In the genomic region with DNA sequence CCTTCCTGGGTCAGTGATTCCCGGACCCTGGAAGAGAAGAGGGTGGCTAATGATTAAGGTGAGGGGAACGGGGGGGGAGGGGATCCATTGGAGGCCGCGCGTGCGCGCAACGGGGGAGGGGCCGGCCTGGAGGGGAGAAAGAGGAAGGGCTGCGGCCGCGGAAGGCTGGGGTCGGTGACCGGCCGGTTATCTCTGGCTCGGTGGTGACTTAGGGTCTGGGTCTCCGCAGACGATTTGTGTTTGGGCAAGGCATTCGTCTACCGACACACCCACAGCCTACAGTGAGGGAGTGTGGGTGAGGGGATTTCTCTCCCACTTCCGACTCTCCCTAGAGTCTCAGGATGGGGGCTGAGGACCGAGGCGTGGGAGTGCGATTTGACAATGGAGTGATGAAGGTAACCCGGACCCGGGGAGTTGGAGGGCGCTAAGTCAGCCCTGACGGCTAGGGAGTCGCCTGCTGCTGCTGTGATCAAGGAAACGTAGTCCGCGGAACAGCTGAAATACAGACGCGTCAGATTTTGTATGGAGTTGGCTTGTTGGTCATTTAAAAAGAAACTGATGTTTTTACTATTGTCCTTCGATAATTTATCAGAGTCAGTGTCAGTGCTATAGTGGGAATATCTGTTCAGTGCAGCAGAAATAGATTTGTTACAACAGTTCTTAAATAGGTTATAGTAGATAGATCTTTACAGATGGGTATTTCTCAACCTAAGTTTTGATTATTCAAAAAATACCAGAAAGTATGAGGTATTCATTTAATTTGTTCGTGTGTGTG, we compare ENCODE assay signal across 8 cellular contexts. TPM values are rescaled to one million over a fixed set of nuclear protein-coding genes. Genes with fewer than 3 reads are reported as not detected.
DNase-seq lines count a peak whose midpoint lies in the region; ATAC-seq and TF ChIP-seq lines count a peak whose summit lies in the region.

No MANE protein-coding gene starts in this region.

- H3K4me3 Mint-ChIP-seq in Calu3 (ENCODE audit: low read depth, unreplicated experiment), result peak overlapping the region; percentile 99

- H3K27ac ChIP-seq in SJCRH30 (peak overlapping the region; percentile 74), osteoblast (ENCODE audit: low read depth, low read length) (peak overlapping the region; percentile 75), thyroid gland (peak overlapping the region; percentile 69 to 90 (median 86))

- no peaks in the 10 kb centered on the region for H3K9me3 ChIP-seq in SJCRH30 (replicated peaks)
- no peaks in the 10 kb centered on the region for H3K9me3 ChIP-seq in osteoblast (ENCODE audit: low read depth, low read length)
- no peaks in the 10 kb centered on the region for H3K9me3 ChIP-seq in thyroid gland

- intact Hi-C loops in Calu3 (cut with micrococcal nuclease; ENCODE audit: unreplicated experiment), result no loop called here
- intact Hi-C loops in head of caudate nucleus (cut with DNase I), result loop anchor here (5.0 kb wide), 1 partner anchor 504 kb away; no protein-coding TSS in a partner anchor
- intact Hi-C loops in thyroid gland (cut with DNase I), result loop anchor here (10.0 kb wide), 1 partner anchor 117 kb away; a partner anchor contains a TSS

- TF ChIP-seq POLR2A in thyroid gland (IDR thresholded peaks at IDR 0.05), result no peak

- H3K4me2 ChIP-seq in osteoblast (ENCODE audit: insufficient read depth, low read length), result peak overlapping the region; percentile 91

- H3K36me3 Mint-ChIP-seq in Calu3 (ENCODE audit: insufficient read depth, unreplicated experiment), result peaks cover 40% of the 10 kb centered on the region
- peaks cover 16 to 19% of the 10 kb centered on the region in 2 donors for H3K36me3 Mint-ChIP-seq in activated naive CD4-positive, alpha-beta T cell treated with anti-CD3 and anti-CD28 coated beads, Interleukin-2, amount 50 U/mL, for 72 hours

- H3K9me3 Mint-ChIP-seq in Calu3 (ENCODE audit: low read depth, unreplicated experiment), result no peaks in the 10 kb centered on the region
- H3K9me3 Mint-ChIP-seq in activated naive CD4-positive, alpha-beta T cell treated with anti-CD3 and anti-CD28 coated beads, Interleukin-2, amount 50 U/mL, for 72 hours, result no peaks in the 10 kb centered on the region

- peak overlapping the region; percentile 100 for H2AFZ ChIP-seq in osteoblast (ENCODE audit: low read length)

- H3K36me3 ChIP-seq in SJCRH30 (peaks cover 11% of the 10 kb centered on the region), osteoblast (ENCODE audit: insufficient read depth, low read length) (peaks cover 18% of the 10 kb centered on the region), thyroid gland (peaks cover 0 to 3% of the 10 kb centered on the region in 2 donors)

- peaks cover 30% of the 10 kb centered on the region for H4K20me1 ChIP-seq in osteoblast (ENCODE audit: insufficient read depth, low read length)

- H3K4me1 Mint-ChIP-seq in Calu3 (ENCODE audit: low read depth, unreplicated experiment), result peaks cover 9% of the 10 kb centered on the region

- peak; percentile 69 to 76 for ATAC-seq in activated naive CD4-positive, alpha-beta T cell treated with anti-CD3 and anti-CD28 coated beads, Interleukin-2, amount 50 U/mL, for 72 hours

- peak overlapping the region; percentile 96 for H3K27ac Mint-ChIP-seq in Calu3 (ENCODE audit: unreplicated experiment)
- H3K27ac Mint-ChIP-seq in activated naive CD4-positive, alpha-beta T cell treated with anti-CD3 and anti-CD28 coated beads, Interleukin-2, amount 50 U/mL, for 72 hours, result peak overlapping the region; percentile 96

- WGBS in thyroid gland, 2 donors, result 0 to 1% methylated on average over 30 to 36 of the region's 36 CpGs

- H3K4me1 ChIP-seq in SJCRH30 (no peaks in the 10 kb centered on the region), osteoblast (ENCODE audit: insufficient read depth, low read length) (peaks cover 11% of the 10 kb centered on the region), thyroid gland (peaks cover 0 to 12% of the 10 kb centered on the region in 2 donors)

- H3K79me2 ChIP-seq in osteoblast (ENCODE audit: insufficient read depth, low read length), result peaks cover 56% of the 10 kb centered on the region

- CTCF ChIA-PET in Calu3 (lab: Charles Lee), result interaction anchor here (0.7 kb wide), 1 partner anchor 187 kb away, joined by 3 read pairs; no protein-coding TSS in a partner anchor

- no peaks in the 10 kb centered on the region for H3K27me3 Mint-ChIP-seq in Calu3 (ENCODE audit: unreplicated experiment)

- H3K4me3 ChIP-seq in SJCRH30 (peak overlapping the region; percentile 94), osteoblast (ENCODE audit: insufficient read depth, low read length) (peak overlapping the region; percentile 100), thyroid gland (replicated peaks in 1 of 3) (peak overlapping the region; percentile 88 to 95 (median 91))

- BruUV-seq in Calu3 (replicated peaks; lab: Mats Ljungman, UMichigan), result no TSS peak

- TF ChIP-seq CTCF in Calu3 (IDR thresholded peaks at IDR 0.05; ENCODE audit: unreplicated experiment) (no peak), GM20000 (IDR thresholded peaks at IDR 0.05; ENCODE audit: extremely low read depth, missing control alignments) (no peak), osteoblast (IDR thresholded peaks at IDR 0.05; ENCODE audit: extremely low read depth, low read depth, low read length) (no peak), thyroid gland (IDR thresholded peaks at IDR 0.05) (no peak)

- H3K27me3 ChIP-seq in SJCRH30 (no peaks in the 10 kb centered on the region), osteoblast (ENCODE audit: insufficient read depth, low read length) (peaks cover 5% of the 10 kb centered on the region), thyroid gland (no peaks in the 10 kb centered on the region)

- peak; percentile 70 for DNase-seq in Calu3
- DNase-seq in GM20000 (ENCODE audit: low spot score), result peak; percentile 69
- DNase-seq in HT1080 (ENCODE audit: low read depth), result peak; percentile 28
- peak; percentile 66 to 74 for DNase-seq in SJCRH30
- peak; percentile 49 to 62 for DNase-seq in activated naive CD4-positive, alpha-beta T cell treated with anti-CD3 and anti-CD28 coated beads, Interleukin-2, amount 50 U/mL, for 72 hours (ENCODE audit: low spot score in 2 of 2)
- peak; percentile 27 to 87 (median 70) for DNase-seq in head of caudate nucleus
- DNase-seq in osteoblast (ENCODE audit: insufficient read length, low spot score, missing footprints), result peak; percentile 75
- peak; percentile 64 to 65 for DNase-seq in thyroid gland

RNA-seq across cellular contexts. Expression of a gene that starts 0.7 kb away (rescaled TPM):
- 55.2 and 65.8 TPM in 2 replicates for total RNA-seq in Calu3 (2022)
- total RNA-seq in HT1080 (2014; rRNA removed; shearing (Covaris generic)), result 12.9 and 17.6 TPM in 2 replicates
- polyA plus RNA-seq in HT1080 (2015; cell fraction: cytosol; rRNA removed), result 8.8 and 12.6 TPM in 2 replicates
- 39.2 and 47.7 TPM in 2 replicates for polyA plus RNA-seq in HT1080 (2015; cell fraction: nucleus; rRNA removed)
- 27.2 and 30.1 TPM in 2 replicates for total RNA-seq in SJCRH30 (2014; rRNA removed; shearing (Covaris generic))
- total RNA-seq in activated naive CD4-positive, alpha-beta T cell treated with anti-CD3 and anti-CD28 coated beads, Interleukin-2, amount 50 U/mL, for 72 hours, result 10 to 100 TPM; 21.0 to 36.8 TPM
- 21.4 and 27.4 TPM in 2 replicates for total RNA-seq in osteoblast
- total RNA-seq in thyroid gland, result 10 to 100 TPM; 19.1 to 33.2 (median 27.4) TPM

RNA-seq across cellular contexts. Expression of a gene that starts 54.7 kb away (rescaled TPM):
- total RNA-seq in Calu3 (2022), result 131 and 135 TPM in 2 replicates
- total RNA-seq in HT1080 (2014; rRNA removed; shearing (Covaris generic)), result 74.0 and 75.8 TPM in 2 replicates
- 55.7 and 67.8 TPM in 2 replicates for polyA plus RNA-seq in HT1080 (2015; cell fraction: cytosol; rRNA removed)
- polyA plus RNA-seq in HT1080 (2015; cell fraction: nucleus; rRNA removed), result 136 and 140 TPM in 2 replicates
- 105 and 131 TPM in 2 replicates for total RNA-seq in SJCRH30 (2014; rRNA removed; shearing (Covaris generic))
- 10 to 100 TPM; 74.2 to 90.1 TPM for total RNA-seq in activated naive CD4-positive, alpha-beta T cell treated with anti-CD3 and anti-CD28 coated beads, Interleukin-2, amount 50 U/mL, for 72 hours
- 71.3 and 77.8 TPM in 2 replicates for total RNA-seq in osteoblast
- total RNA-seq in thyroid gland, result 100 to 1,000 TPM; 129 to 166 (median 151) TPM

Comparison
In these comparisons a context has a peak if more than half of its experiments do, and no peak if none do; other contexts are left out.
1. Peak in every context shown above with its lines: DNase-seq, ATAC-seq, H3K4me3 ChIP-seq and H3K27ac ChIP-seq.